Comparison of ENCODE assay signal across 11 cellular contexts in the genomic region with DNA sequence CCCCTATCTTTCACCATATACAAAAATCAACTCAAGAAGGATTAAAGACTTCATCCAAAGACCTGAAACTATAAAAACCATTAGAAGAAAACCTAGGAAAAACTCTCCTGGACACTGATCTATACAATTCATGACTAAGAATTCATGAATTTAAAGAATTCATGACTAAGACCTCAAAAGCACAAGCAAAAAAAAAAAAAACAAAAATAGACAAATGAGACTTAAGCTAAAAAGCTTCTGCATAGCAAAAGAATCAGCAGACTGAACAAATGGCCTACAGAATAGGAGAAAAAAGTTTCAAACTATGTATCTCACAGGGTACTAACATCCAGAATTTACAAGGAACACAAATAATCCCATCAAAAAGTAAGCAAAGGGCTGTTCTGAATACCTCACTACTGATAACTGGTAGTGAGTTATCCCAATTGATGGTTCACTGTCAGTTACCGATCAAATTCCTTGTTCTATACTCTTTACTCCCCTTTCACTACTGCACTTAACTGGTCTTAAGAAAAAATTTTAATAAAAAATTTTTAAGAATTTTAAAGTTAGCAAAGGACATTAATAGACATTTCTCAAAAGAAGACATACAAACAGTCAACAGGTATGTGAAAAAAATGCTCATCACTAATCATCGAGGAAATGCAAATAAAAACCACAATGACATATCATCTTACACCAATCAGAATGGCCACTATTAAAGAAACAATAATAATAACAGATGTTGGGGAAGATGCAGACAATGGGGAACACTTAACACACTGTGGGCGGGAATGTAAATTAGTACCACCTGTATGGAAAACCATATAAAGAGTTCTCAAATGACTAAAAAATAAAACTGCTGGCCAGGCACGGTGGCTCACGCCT. TPM values are rescaled to one million over a fixed set of nuclear protein-coding genes. Genes with fewer than 3 reads are reported as not detected.
DNase-seq lines count a peak whose midpoint lies in the region; ATAC-seq, FAIRE-seq and TF ChIP-seq lines count a peak whose summit lies in the region.
"Had no signal": no experiment of that assay in that cellular context is flagged by ENCODE, and none has a peak within 500 bp of the region (broad histone marks: within the 10 kb centered on the region; RNA-seq: fewer than 3 reads in every experiment).

No MANE protein-coding gene starts in this region.

- no peak overlapping the region for H2AK9ac ChIP-seq in IMR-90 (replicated peaks; ENCODE audit: low read depth, low read length, poor library complexity)

- H2AFZ ChIP-seq in IMR-90 (replicated peaks; ENCODE audit: low read length, poor library complexity) (no peak overlapping the region), HepG2 (ENCODE audit: low read length) (no peak overlapping the region)

- in situ Hi-C loops in IMR-90 (cut with MboI; ENCODE audit: low sequenced_read_pairs) (no loop called here), HepG2 (cut with HindIII; ENCODE audit: extremely low pct_ligation_motif_present, low pct_unique_long_range_greater_than_20kb) (no loop called here)

- no peak overlapping the region for H4K5ac ChIP-seq in IMR-90 (ENCODE audit: low read depth, low read length)

- POLR2A ChIA-PET in IMR-90 (lab: Charles Lee; ENCODE audit: unreplicated experiment) (interaction anchor here (0.6 kb wide), 3 partner anchors 8 to 1158 kb away, joined by 3 to 9 read pairs (median 7); no protein-coding TSS in a partner anchor), HepG2 (lab: Yijun Ruan, JAX) (interaction anchor here (0.6 kb wide), 1 partner anchor 61 kb away, joined by 3 read pairs; no protein-coding TSS in a partner anchor)

- 52% methylated on average over 3 of the region's 5 CpGs; no CpG with 5 or more reads in 1 of the 2 experiments for WGBS in IMR-90 (ENCODE audit: extremely low coverage in 2 of 2, insufficient read length in 1 of 2), 2 experiments
- WGBS in HepG2 (ENCODE audit: low lambda C conversion rate) = 29% methylated on average over 5 of the region's 5 CpGs
- 52 to 56% methylated on average over 5 of the region's 5 CpGs for WGBS in aorta, 2 donors

- CTCF ChIA-PET in IMR-90 (lab: Yijun Ruan, JAX) = interaction anchor here (0.6 kb wide), 1 partner anchor 17 kb away, joined by 3 read pairs; no protein-coding TSS in a partner anchor
- CTCF ChIA-PET in HepG2 (lab: Yijun Ruan, JAX; ENCODE audit: low intra/inter-chr PET ratio, low total read pairs) = no interaction called here

- FAIRE-seq in bronchial epithelial cell (lab: Jason Lieb, UNC) = no peak
- no peak for FAIRE-seq in HepG2 (lab: Jason Lieb, UNC)

- dilution Hi-C loops in IMR-90 (cut with HindIII; ENCODE audit: low sequenced_read_pairs, unreplicated experiment) = no loop called here

- H3K4me2 ChIP-seq in IMR-90 (ENCODE audit: low read depth, low read length) = peak overlapping the region; percentile 78; the same call in 1 of the 2 replicates
- no peak overlapping the region for H3K4me2 ChIP-seq in HepG2 (ENCODE audit: low read depth, low read length)

- TF ChIP-seq EP300 in HepG2 (IDR thresholded peaks at IDR 0.05; ENCODE audit: low read depth in 2 of 2, low read length in 2 of 2) = no peak
- TF ChIP-seq EP300 in HepG2 (CRISPR knock-in tag; IDR thresholded peaks at IDR 0.05; ENCODE audit: borderline replicate concordance) = no peak

- intact Hi-C loops in IMR-90 (cut with micrococcal nuclease) = no loop called here
- intact Hi-C loops in HepG2 (cut with micrococcal nuclease; ENCODE audit: unreplicated experiment) = no loop called here
- intact Hi-C loops in aorta (cut with DNase I) = no loop called here

- peak; percentile 63 for ATAC-seq in IMR-90 (ENCODE audit: low read depth)
- no peak for ATAC-seq in HepG2
- ATAC-seq in aorta (ENCODE audit: low FRiP score) = peak; percentile 60
- no peak for ATAC-seq in GM21360 (IDR thresholded peaks at IDR 0.05; ENCODE audit: unreplicated experiment)
- ATAC-seq in GM21723 (IDR thresholded peaks at IDR 0.05; ENCODE audit: unreplicated experiment) = no peak
- ATAC-seq: left colon had no signal

- no peak overlapping the region for H4K91ac ChIP-seq in IMR-90 (ENCODE audit: insufficient read depth, low read depth, low read length)

- peaks cover 7 to 30% of the 10 kb centered on the region in 2 experiments for H3K79me1 ChIP-seq in IMR-90 (ENCODE audit: low read depth in 1 of 2, low read length in 2 of 2)

- H2BK15ac ChIP-seq in IMR-90 (ENCODE audit: low read depth, low read length) = no peak overlapping the region

- H3K9me3 ChIP-seq in IMR-90 (ENCODE audit: control insufficient read depth, insufficient read depth, low read length) = peaks cover 8% of the 10 kb centered on the region
- peaks cover 54% of the 10 kb centered on the region for H3K9me3 ChIP-seq in HepG2 (ENCODE audit: low read length)
- no peaks in the 10 kb centered on the region for H3K9me3 ChIP-seq in aorta (ENCODE audit: control insufficient read depth, low read length)

- DNase-seq in IMR-90 (peak; percentile 57), bronchial epithelial cell (ENCODE audit: low read depth) (peak; percentile 44), HepG2 (ENCODE audit: low spot score) (no peak), aorta (no peak), kidney glomerular epithelial cell (lab: John Stamatoyannopoulos, UW) (no peak)
- DNase-seq: activated B cell treated with CpG ODN at 0.5 μM for 24 hours, left colon, natural killer cell, NCI-H2107 had no signal

- H3K18ac ChIP-seq in IMR-90 (ENCODE audit: low read depth, low read length) = no peak overlapping the region

- no peak overlapping the region for H3K27ac ChIP-seq in IMR-90 (ENCODE audit: insufficient read depth, low read length)
- no peak overlapping the region for H3K27ac ChIP-seq in HepG2 (ENCODE audit: extremely low read length, insufficient read depth, low read length)
- H3K27ac ChIP-seq in aorta (ENCODE audit: low read depth in 1 of 2, low read length in 2 of 2) = no peak overlapping the region

- no peak overlapping the region for H3K14ac ChIP-seq in IMR-90 (replicated peaks; ENCODE audit: low read depth, low read length)

- H4K8ac ChIP-seq in IMR-90 (ENCODE audit: low read depth in 2 of 2, low read length in 2 of 2) = no peak overlapping the region

- TF ChIP-seq CTCF in IMR-90 (conservative IDR thresholded peaks at IDR 0.05; ENCODE audit: low read depth, low read length) (no peak), bronchial epithelial cell (IDR thresholded peaks at IDR 0.05; ENCODE audit: insufficient read depth, low read length, severe bottlenecking) (no peak), HepG2 (CRISPR knock-in tag; IDR thresholded peaks at IDR 0.05) (no peak)

- H3K4me1 ChIP-seq in IMR-90 (ENCODE audit: control insufficient read depth, insufficient read depth, low read length) = no peaks in the 10 kb centered on the region
- no peaks in the 10 kb centered on the region for H3K4me1 ChIP-seq in HepG2 (ENCODE audit: insufficient read depth, low read length)
- H3K4me1 ChIP-seq in aorta (ENCODE audit: control insufficient read depth in 1 of 2, insufficient read depth in 2 of 2, low read length in 2 of 2) = no peaks in the 10 kb centered on the region

- H3K4me3 ChIP-seq in IMR-90 (ENCODE audit: insufficient read depth, low read depth, low read length) (no peak overlapping the region), bronchial epithelial cell (ENCODE audit: low read depth, low read length) (no peak overlapping the region), HepG2 (replicated peaks in 1 of 3; ENCODE audit: insufficient read depth in 1 of 3, low read depth in 2 of 3, low read length in 3 of 3) (no peak overlapping the region), aorta (ENCODE audit: low read length in 2 of 2) (no peak overlapping the region)

- no peaks in the 10 kb centered on the region for H3K36me3 ChIP-seq in IMR-90 (ENCODE audit: control insufficient read depth, insufficient read depth, low read length)
- no peaks in the 10 kb centered on the region for H3K36me3 ChIP-seq in bronchial epithelial cell (ENCODE audit: control insufficient read depth, insufficient read depth, low read length)
- H3K36me3 ChIP-seq in HepG2 (replicated peaks in 1 of 2; ENCODE audit: control insufficient read depth in 1 of 2, insufficient read depth in 2 of 2, low read length in 2 of 2) = no peaks in the 10 kb centered on the region
- no peaks in the 10 kb centered on the region for H3K36me3 ChIP-seq in aorta (ENCODE audit: control insufficient read depth in 1 of 2, insufficient read depth in 2 of 2, low read length in 1 of 2)

- H3K27me3 ChIP-seq in IMR-90 (ENCODE audit: control insufficient read depth, insufficient read depth, low read length) = no peaks in the 10 kb centered on the region
- no peaks in the 10 kb centered on the region for H3K27me3 ChIP-seq in bronchial epithelial cell (ENCODE audit: control insufficient read depth, insufficient read depth, low read length)
- no peaks in the 10 kb centered on the region for H3K27me3 ChIP-seq in HepG2 (ENCODE audit: control insufficient read depth in 1 of 2, insufficient read depth in 2 of 2, low read length in 2 of 2)
- H3K27me3 ChIP-seq in aorta (ENCODE audit: control insufficient read depth in 1 of 2, insufficient read depth in 2 of 2, low read length in 1 of 2) = no peaks in the 10 kb centered on the region

- H2AK5ac ChIP-seq in IMR-90 (ENCODE audit: low read depth, low read length) = no peak overlapping the region

- no peak overlapping the region for H2BK120ac ChIP-seq in IMR-90 (ENCODE audit: low read depth, low read length)

- BruUV-seq in IMR-90 (replicated peaks; lab: Mats Ljungman, UMichigan) (no TSS peak), HepG2 (replicated peaks; lab: Mats Ljungman, UMichigan) (no TSS peak)

- H3K79me2 ChIP-seq in HepG2 (ENCODE audit: insufficient read depth, low read length) = peaks cover 33% of the 10 kb centered on the region

- no peak for TF ChIP-seq POLR2A in IMR-90 (IDR thresholded peaks at IDR 0.05; ENCODE audit: low read depth, low read length)
- no peak for TF ChIP-seq POLR2A in HepG2 (IDR thresholded peaks at IDR 0.05; ENCODE audit: insufficient read depth in 1 of 2, low read depth in 2 of 2, low read length in 2 of 2)

- no peak overlapping the region for H3K56ac ChIP-seq in IMR-90 (ENCODE audit: extremely low read depth, insufficient read depth, low read length)

- TF ChIP-seq RAD21 in IMR-90 (IDR thresholded peaks at IDR 0.05; ENCODE audit: low read length) (no peak), HepG2 (CRISPR knock-in tag; IDR thresholded peaks at IDR 0.05) (no peak)

- peak overlapping the region; percentile 38 for H2BK5ac ChIP-seq in IMR-90 (ENCODE audit: low read depth, low read length, poor library complexity, severe bottlenecking)

- H3K23ac ChIP-seq in IMR-90 (ENCODE audit: low read depth, low read length) = no peak overlapping the region

- no peak overlapping the region for H2BK20ac ChIP-seq in IMR-90 (ENCODE audit: low read depth, low read length)

- H4K20me1 ChIP-seq in IMR-90 (ENCODE audit: insufficient read depth, low read length) = peaks cover 20% of the 10 kb centered on the region
- H4K20me1 ChIP-seq in HepG2 (ENCODE audit: insufficient read depth, low read length) = no peaks in the 10 kb centered on the region

- H3K9ac ChIP-seq in IMR-90 (ENCODE audit: low read depth, low read length) (no peak overlapping the region), HepG2 (ENCODE audit: insufficient read depth, low read depth, low read length) (no peak overlapping the region)

- no peak overlapping the region for H3K4ac ChIP-seq in IMR-90 (ENCODE audit: low read depth, low read length)

- no peaks in the 10 kb centered on the region for H3K9me1 ChIP-seq in IMR-90 (ENCODE audit: insufficient read depth, low read length)

RNA-seq across cellular contexts. Expression of gene KMT2C, which starts 33.2 kb away (rescaled TPM):
- total RNA-seq in IMR-90 (2012; rRNA removed) = 23.3 and 24.4 TPM in 2 replicates
- polyA plus RNA-seq in IMR-90 (2012; rRNA removed) = 7.3 and 8.0 TPM in 2 replicates
- 2.7 and 3.6 TPM in 2 replicates for polyA plus RNA-seq in IMR-90 (2012; cell fraction: cytosol; rRNA removed)
- 6.6 and 24.9 TPM in 2 replicates for polyA plus RNA-seq in IMR-90 (2012; cell fraction: nucleus; rRNA removed; ENCODE audit: low replicate concordance)
- 21.1 and 32.1 TPM in 2 replicates for total RNA-seq in bronchial epithelial cell
- total RNA-seq in HepG2 (2016; rRNA removed; fragmentation: Illumina TruSeq; extraction: Trizol) = 14.4 and 22.9 TPM in 2 replicates
- 27.0 and 27.7 TPM in 2 replicates for total RNA-seq in HepG2 (2016; cell fraction: cytosol; rRNA removed; fragmentation: Illumina TruSeq; extraction: Trizol; ENCODE audit: low read depth)
- 14.4 and 19.1 TPM in 2 replicates for total RNA-seq in HepG2 (2016; cell fraction: insoluble cytoplasmic fraction; rRNA removed; fragmentation: Illumina TruSeq; extraction: Trizol)
- 17.0 and 21.9 TPM in 2 replicates for total RNA-seq in HepG2 (2016; cell fraction: membrane; rRNA removed; fragmentation: Illumina TruSeq; extraction: Trizol)
- total RNA-seq in HepG2 (2016; cell fraction: nucleus; rRNA removed; fragmentation: Illumina TruSeq; extraction: Trizol) = 48.1 and 51.6 TPM in 2 replicates
- polyA plus RNA-seq in HepG2 (2011; rRNA removed) = 7.1 and 7.5 TPM in 2 replicates
- polyA plus RNA-seq in HepG2 (2011; cell fraction: cytosol; rRNA removed) = 4.1 and 6.3 TPM in 2 replicates
- 15.2 and 17.5 TPM in 2 replicates for polyA plus RNA-seq in HepG2 (2011; cell fraction: nucleus; rRNA removed)
- polyA plus RNA-seq in HepG2 (2012) = 11.9 and 12.7 TPM in 2 replicates
- 0.25 and 0.36 TPM in 2 replicates for polyA plus RNA-seq in HepG2 (2016; cell fraction: cytosol; fragmentation: Illumina TruSeq; extraction: Trizol; ENCODE audit: low read depth)
- polyA plus RNA-seq in HepG2 (2016; cell fraction: insoluble cytoplasmic fraction; fragmentation: Illumina TruSeq; extraction: Trizol; ENCODE audit: low read depth) = 5.8 and 7.4 TPM in 2 replicates
- 0.54 and 1.00 TPM in 2 replicates for polyA plus RNA-seq in HepG2 (2016; cell fraction: membrane; fragmentation: Illumina TruSeq; extraction: Trizol; ENCODE audit: low read depth)
- 14.9 and 20.0 TPM in 2 replicates for polyA plus RNA-seq in HepG2 (2016; cell fraction: nucleus; fragmentation: Illumina TruSeq; extraction: Trizol; ENCODE audit: insufficient read depth, low read depth)
- polyA minus RNA-seq in HepG2 (2011; rRNA and poly(A)+ RNA removed; ENCODE audit: low replicate concordance) = 22.0 and 25.5 TPM in 2 replicates
- polyA minus RNA-seq in HepG2 (2011; cell fraction: cytosol; rRNA and poly(A)+ RNA removed) = 17.4 and 19.6 TPM in 2 replicates
- polyA minus RNA-seq in HepG2 (2011; cell fraction: nucleus; rRNA and poly(A)+ RNA removed) = 87.2 and 102 TPM in 2 replicates
- 100 to 1,000 TPM; 104 to 123 TPM for total RNA-seq in aorta
- 1 to 10 TPM; 5.8 to 8.9 TPM for polyA plus RNA-seq in aorta

Comparison
In these comparisons a context has a peak if more than half of its experiments do, and no peak if none do; other contexts are left out.
1. ATAC-seq: peak in IMR-90 (single experiment) and aorta (single experiment); none in HepG2 (single experiment), GM21360 (single experiment) and GM21723 (single experiment).
2. DNase-seq: peak in IMR-90 (single experiment) and bronchial epithelial cell (single experiment); none in HepG2 (single experiment), aorta (0 of 2) and kidney glomerular epithelial cell (single experiment).